Comparison of ENCODE assay signal across 31 cellular contexts in the genomic region with DNA sequence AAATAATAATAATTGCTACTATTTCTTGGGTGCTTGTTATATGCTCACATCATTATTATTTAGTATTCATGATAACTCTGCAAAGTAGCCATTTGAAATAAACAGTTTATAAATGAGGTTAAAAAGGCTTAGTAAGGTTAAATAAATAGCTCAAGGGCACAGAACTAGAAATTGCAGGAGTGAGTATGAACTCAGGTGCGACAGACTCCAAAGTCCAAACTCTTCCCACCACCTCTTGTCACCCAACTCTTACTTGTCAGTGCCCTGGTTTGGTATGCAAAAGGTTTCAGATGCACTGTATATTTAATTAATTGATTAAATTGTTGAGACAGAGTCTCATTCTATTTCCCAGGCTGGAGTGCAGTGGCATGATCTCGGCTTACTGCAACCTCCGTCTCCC. TPM values are rescaled to one million over a fixed set of nuclear protein-coding genes. Genes with fewer than 3 reads are reported as not detected.
"Had no signal": no experiment of that assay in that cellular context is flagged by ENCODE, and none has a peak within 500 bp of the region (broad histone marks: within the 10 kb centered on the region; RNA-seq: fewer than 3 reads in every experiment).

No MANE protein-coding gene starts in this region.

- H3K27me3 ChIP-seq: suprapubic skin, testis, thyroid gland, tibial artery, tibial nerve, upper lobe of left lung, uterus, vagina had no signal

- H3K4me3 ChIP-seq: stomach, suprapubic skin, testis, thoracic aorta, thyroid gland, tibial artery, tibial nerve, transverse colon, upper lobe of left lung, upper lobe of right lung, uterus, vagina had no signal

- ATAC-seq: stimulated activated effector memory CD8-positive, alpha-beta T cell treated with anti-CD3 and anti-CD28 coated beads, Interleukin-12 subunit alpha, Interleukin-12 subunit beta, amount 100 ng/mL, for 72 hours; stimulated activated memory B cell treated with anti-CD40 and anti-IgM and Interleukin-4, amounts not matched to agents 10 μg/mL and 1 μg/mL and 100 μg/mL, for 72 hours; stimulated activated naive B cell treated with anti-CD40 and anti-IgM and Interleukin-4, amounts not matched to agents 10 μg/mL and 1 μg/mL and 100 μg/mL, for 72 hours; stimulated activated naive CD8-positive, alpha-beta T cell treated with anti-CD3 and anti-CD28 coated beads, Interleukin-15, amount 100 ng/mL, for 72 hours; stimulated activated naive CD8-positive, alpha-beta T cell treated with anti-CD3 and anti-CD28 coated beads, Interleukin-15, Interleukin-2, amounts not matched to agents 100 U/mL and 50 U/mL, for 24 hours; upper lobe of right lung had no signal

- FAIRE-seq: urothelium cell line had no signal

- H3K4me1 ChIP-seq: stomach, suprapubic skin, testis, thyroid gland, tibial artery, transverse colon, upper lobe of left lung, upper lobe of right lung, uterus, vagina had no signal

- DNase-seq: stimulated activated CD4-positive, alpha-beta T cell treated with anti-CD3 and anti-CD28 coated beads, Interleukin-2, amount 100 ng/mL, for 48 hours; stimulated activated CD4-positive, alpha-beta T cell treated with anti-CD3 and anti-CD28 coated beads, Interleukin-4, amount 100 ng/mL, for 1 hour; stimulated activated CD4-positive, alpha-beta T cell treated with anti-CD3 and anti-CD28 coated beads, Interleukin-4, amount 100 ng/mL, for 24 hours; stimulated activated CD4-positive, alpha-beta T cell treated with anti-CD3 and anti-CD28 coated beads, Interleukin-4, amount 100 ng/mL, for 4 hours; stimulated activated CD8-positive, alpha-beta memory T cell treated with anti-CD3 and anti-CD28 coated beads, Interleukin-4, amount 100 ng/mL, for 48 hours; stimulated activated naive B cell treated with anti-CD40 and anti-IgM and Interleukin-4, amounts not matched to agents 10 μg/mL and 1 μg/mL and 100 μg/mL, for 72 hours; stimulated activated naive CD4-positive, alpha-beta T cell; stimulated activated naive CD4-positive, alpha-beta T cell treated with Interleukin-2 at 50 U/mL for 16 hours; stimulated activated naive CD8-positive, alpha-beta T cell treated with anti-CD3 and anti-CD28 coated beads, Interleukin-15, amount 100 ng/mL, for 72 hours; stimulated activated naive CD8-positive, alpha-beta T cell treated with anti-CD3 and anti-CD28 coated beads, Interleukin-15, Interleukin-2, amounts not matched to agents 100 U/mL and 50 U/mL, for 24 hours; stomach; substantia nigra; testis; thyroid gland; tibial artery; transverse colon; trophoblast cell; upper lobe of left lung; upper lobe of right lung; uterus had no signal

- H3K27ac ChIP-seq: stomach, suprapubic skin, testis, thoracic aorta, thyroid gland, tibial artery, tibial nerve, transverse colon, upper lobe of left lung, upper lobe of right lung, uterus, vagina had no signal

- H3K36me3 ChIP-seq: stomach, suprapubic skin, thoracic aorta, thyroid gland, tibial artery, tibial nerve, transverse colon, upper lobe of left lung, upper lobe of right lung, uterus, vagina had no signal

- H3K9me3 ChIP-seq: stomach, suprapubic skin, testis, thoracic aorta, thyroid gland, tibial artery, tibial nerve, transverse colon, upper lobe of left lung, upper lobe of right lung, uterus, vagina had no signal

RNA-seq across cellular contexts. Expression of gene SPATS1, which starts 24.3 kb away (rescaled TPM):
- total RNA-seq: stomach, subcutaneous adipose tissue, suprapubic skin, temporal lobe, thoracic aorta, thyroid gland, tibial nerve, transverse colon, upper lobe of right lung, ureter, urinary bladder, vagina had no signal
- polyA plus RNA-seq: stomach, urinary bladder had no signal
